ENCODE assay signal across 1 cellular context in the genomic region with DNA sequence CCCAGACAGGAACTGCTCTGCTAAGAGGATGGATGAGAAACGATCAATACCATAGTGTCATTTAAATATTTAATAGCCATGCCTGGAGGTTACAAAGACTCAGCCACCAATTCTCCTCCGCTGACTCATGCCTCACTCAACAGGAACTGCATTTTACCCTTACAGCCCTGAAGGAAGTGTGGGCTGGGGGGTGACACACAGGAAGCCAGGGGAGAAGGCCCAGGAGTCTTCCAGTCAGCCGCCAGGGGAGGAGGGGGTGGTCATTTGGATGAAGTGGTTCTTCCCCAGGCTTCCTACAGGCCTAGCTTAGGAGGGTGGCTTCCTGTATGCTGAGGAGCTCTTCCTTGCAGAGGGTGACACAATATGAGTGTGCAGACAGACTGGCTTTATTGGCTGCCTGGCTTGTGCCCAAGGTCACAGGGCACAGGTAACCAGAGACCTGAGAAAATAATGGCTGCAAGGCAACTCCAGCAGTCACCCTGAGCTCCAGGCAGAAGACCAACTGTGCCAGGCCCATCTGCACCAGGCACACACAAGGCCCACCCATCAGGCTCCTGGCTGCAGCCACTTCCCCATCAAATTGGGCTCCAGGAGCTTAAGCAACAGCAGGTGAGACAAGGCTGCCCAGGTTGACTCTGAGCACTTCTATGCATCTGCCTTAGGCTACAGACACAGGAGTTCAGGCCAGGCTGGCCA.
TF ChIP-seq lines count a peak whose summit lies in the region.

No MANE protein-coding gene starts in this region.

TF ChIP-seq in HCT116, 20 proteins besides CTCF, POLR2A, EP300 and RAD21 (continued from another document):
- TF ChIP-seq, protein P1, sequence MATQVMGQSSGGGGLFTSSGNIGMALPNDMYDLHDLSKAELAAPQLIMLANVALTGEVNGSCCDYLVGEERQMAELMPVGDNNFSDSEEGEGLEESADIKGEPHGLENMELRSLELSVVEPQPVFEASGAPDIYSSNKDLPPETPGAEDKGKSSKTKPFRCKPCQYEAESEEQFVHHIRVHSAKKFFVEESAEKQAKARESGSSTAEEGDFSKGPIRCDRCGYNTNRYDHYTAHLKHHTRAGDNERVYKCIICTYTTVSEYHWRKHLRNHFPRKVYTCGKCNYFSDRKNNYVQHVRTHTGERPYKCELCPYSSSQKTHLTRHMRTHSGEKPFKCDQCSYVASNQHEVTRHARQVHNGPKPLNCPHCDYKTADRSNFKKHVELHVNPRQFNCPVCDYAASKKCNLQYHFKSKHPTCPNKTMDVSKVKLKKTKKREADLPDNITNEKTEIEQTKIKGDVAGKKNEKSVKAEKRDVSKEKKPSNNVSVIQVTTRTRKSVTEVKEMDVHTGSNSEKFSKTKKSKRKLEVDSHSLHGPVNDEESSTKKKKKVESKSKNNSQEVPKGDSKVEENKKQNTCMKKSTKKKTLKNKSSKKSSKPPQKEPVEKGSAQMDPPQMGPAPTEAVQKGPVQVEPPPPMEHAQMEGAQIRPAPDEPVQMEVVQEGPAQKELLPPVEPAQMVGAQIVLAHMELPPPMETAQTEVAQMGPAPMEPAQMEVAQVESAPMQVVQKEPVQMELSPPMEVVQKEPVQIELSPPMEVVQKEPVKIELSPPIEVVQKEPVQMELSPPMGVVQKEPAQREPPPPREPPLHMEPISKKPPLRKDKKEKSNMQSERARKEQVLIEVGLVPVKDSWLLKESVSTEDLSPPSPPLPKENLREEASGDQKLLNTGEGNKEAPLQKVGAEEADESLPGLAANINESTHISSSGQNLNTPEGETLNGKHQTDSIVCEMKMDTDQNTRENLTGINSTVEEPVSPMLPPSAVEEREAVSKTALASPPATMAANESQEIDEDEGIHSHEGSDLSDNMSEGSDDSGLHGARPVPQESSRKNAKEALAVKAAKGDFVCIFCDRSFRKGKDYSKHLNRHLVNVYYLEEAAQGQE (IDR thresholded peaks at IDR 0.05; ENCODE audit: low read depth), result no peak
- no peak for TF ChIP-seq JUND (IDR thresholded peaks at IDR 0.05)
- TF ChIP-seq POLR2AphosphoS5 (IDR thresholded peaks at IDR 0.05; ENCODE audit: low read depth, low read length), result peak; percentile 63
- TF ChIP-seq ZFX (IDR thresholded peaks at IDR 0.05), result peak; percentile 14; the same call in 1 of the 2 replicates
- TF ChIP-seq, protein P2, sequence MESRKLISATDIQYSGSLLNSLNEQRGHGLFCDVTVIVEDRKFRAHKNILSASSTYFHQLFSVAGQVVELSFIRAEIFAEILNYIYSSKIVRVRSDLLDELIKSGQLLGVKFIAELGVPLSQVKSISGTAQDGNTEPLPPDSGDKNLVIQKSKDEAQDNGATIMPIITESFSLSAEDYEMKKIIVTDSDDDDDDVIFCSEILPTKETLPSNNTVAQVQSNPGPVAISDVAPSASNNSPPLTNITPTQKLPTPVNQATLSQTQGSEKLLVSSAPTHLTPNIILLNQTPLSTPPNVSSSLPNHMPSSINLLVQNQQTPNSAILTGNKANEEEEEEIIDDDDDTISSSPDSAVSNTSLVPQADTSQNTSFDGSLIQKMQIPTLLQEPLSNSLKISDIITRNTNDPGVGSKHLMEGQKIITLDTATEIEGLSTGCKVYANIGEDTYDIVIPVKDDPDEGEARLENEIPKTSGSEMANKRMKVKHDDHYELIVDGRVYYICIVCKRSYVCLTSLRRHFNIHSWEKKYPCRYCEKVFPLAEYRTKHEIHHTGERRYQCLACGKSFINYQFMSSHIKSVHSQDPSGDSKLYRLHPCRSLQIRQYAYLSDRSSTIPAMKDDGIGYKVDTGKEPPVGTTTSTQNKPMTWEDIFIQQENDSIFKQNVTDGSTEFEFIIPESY (IDR thresholded peaks at IDR 0.05; ENCODE audit: extremely low read depth, insufficient replicate concordance, low read length), result peak; percentile 71
- peak; percentile 52 for TF ChIP-seq YY1 (IDR thresholded peaks at IDR 0.05; ENCODE audit: extremely low read depth, insufficient replicate concordance, low read depth, low read length)
- peak; percentile 81 for TF ChIP-seq TCF7L2 (IDR thresholded peaks at IDR 0.05; ENCODE audit: borderline replicate concordance, extremely low read depth, insufficient read depth, insufficient read length)
